ENCODE assay signal across 1 cellular context in genomic region chr2:152407204-152407721, GRCh38.
A peak's percentile ranks its signal among the peaks of the same experiment; 100 is the strongest.
TF ChIP-seq lines count a peak whose summit lies in the region.

No MANE protein-coding gene starts in this region.

TF ChIP-seq in GM12878, 131 proteins besides CTCF, POLR2A, EP300 and RAD21 (continued from another document):
- TF ChIP-seq ZBTB4 (CRISPR knock-in tag; IDR thresholded peaks at IDR 0.05): no peak
- 0 out of 2 replicates have a peak, but pooled peaks have one; percentile 42 for TF ChIP-seq MLLT1 (IDR thresholded peaks at IDR 0.05)
- TF ChIP-seq TAF1 (IDR thresholded peaks at IDR 0.05; ENCODE audit: borderline replicate concordance, low read depth, low read length): peak; percentile 67
